Comparison of ENCODE assay signal across 15 cellular contexts in genomic region chr6:125142614-125143013, GRCh38. TPM values are rescaled to one million over a fixed set of nuclear protein-coding genes. Genes with fewer than 3 reads are reported as not detected.
DNase-seq lines count a peak whose midpoint lies in the region; TF ChIP-seq lines count a peak whose summit lies in the region.
"Had no signal": no experiment of that assay in that cellular context is flagged by ENCODE, and none has a peak within 500 bp of the region (broad histone marks: within the 10 kb centered on the region; RNA-seq: fewer than 3 reads in every experiment).

No MANE protein-coding gene starts in this region.

- H3K27me3 Mint-ChIP-seq in HFFc6 (ENCODE audit: insufficient read depth), result no peaks in the 10 kb centered on the region; the same call in 1 of the 2 replicates

- peak overlapping the region; percentile 54 to 56 for H3K27ac ChIP-seq in tibial artery
- H3K27ac ChIP-seq: PC-9, SJSA1 had no signal

- no peaks in the 10 kb centered on the region for H3K36me3 ChIP-seq in tibial artery
- H3K36me3 ChIP-seq: SJSA1 had no signal

- intact Hi-C loops in tibial artery (cut with DNase I; ENCODE audit: low total_unique reads), result no loop called here

- peaks cover 0 to 28% (median 12%) of the 10 kb centered on the region in 4 donors for H3K4me1 ChIP-seq in tibial artery

- no peak overlapping the region for H3K27ac Mint-ChIP-seq in HFFc6
- H3K27ac Mint-ChIP-seq: CD4-positive, CD25-positive, alpha-beta regulatory T cell; H9 had no signal

- TF ChIP-seq CTCF in HFFc6 (IDR thresholded peaks at IDR 0.05) (no peak), astrocyte of the cerebellum (IDR thresholded peaks at IDR 0.05; ENCODE audit: low read depth, low read length, missing control alignments) (no peak), fibroblast of villous mesenchyme (IDR thresholded peaks at IDR 0.05; ENCODE audit: insufficient read depth, low read depth, low read length) (no peak), tibial artery (IDR thresholded peaks at IDR 0.05) (no peak)

- H3K36me3 Mint-ChIP-seq in HFFc6 (ENCODE audit: low read depth), result no peaks in the 10 kb centered on the region
- H3K36me3 Mint-ChIP-seq: CD4-positive, CD25-positive, alpha-beta regulatory T cell; IgD-negative memory B cell had no signal

- peaks cover 27% of the 10 kb centered on the region for H3K4me1 Mint-ChIP-seq in HFFc6 (ENCODE audit: low read depth)
- H3K4me1 Mint-ChIP-seq: CD4-positive, CD25-positive, alpha-beta regulatory T cell; H9; IgD-negative memory B cell had no signal

- no peaks in the 10 kb centered on the region for H3K9me3 ChIP-seq in tibial artery
- H3K9me3 ChIP-seq: SJSA1 had no signal

- DNase-seq in HFFc6 (peak; percentile 27), astrocyte of the cerebellum (ENCODE audit: low read depth) (peak; percentile 24), fibroblast of villous mesenchyme (ENCODE audit: low read depth) (peak; percentile 3), tibial artery (no peak)
- no peak for DNase-seq in activated CD4-positive, alpha-beta T cell treated with anti-CD3 and anti-CD28 coated beads for 4 hours
- DNase-seq in stimulated activated CD4-positive, alpha-beta T cell treated with anti-CD3 and anti-CD28 coated beads, Interleukin-2, amount 100 ng/mL, for 24 hours, result no peak
- no peak for DNase-seq in activated naive CD4-positive, alpha-beta T cell treated with anti-CD3 and anti-CD28 coated beads, Interleukin-2, amount 50 U/mL, for 16 hours
- DNase-seq: AML-193; CD4-positive, CD25-positive, alpha-beta regulatory T cell; H9; NCI-H1417; NCI-H1930; PC-9 had no signal

- H3K4me3 ChIP-seq in astrocyte of the cerebellum (ENCODE audit: low read depth, low read length) (no peak overlapping the region), fibroblast of villous mesenchyme (ENCODE audit: low read depth, low read length) (no peak overlapping the region), tibial artery (no peak overlapping the region)
- H3K4me3 ChIP-seq: PC-9, SJSA1 had no signal

- H3K4me3 Mint-ChIP-seq in HFFc6, result no peak overlapping the region
- H3K4me3 Mint-ChIP-seq: CD4-positive, CD25-positive, alpha-beta regulatory T cell; H9; IgD-negative memory B cell had no signal

- in situ Hi-C loops in astrocyte of the cerebellum (cut with HindIII; ENCODE audit: low sequenced_read_pairs), result loop anchor here (25.0 kb wide), 1 partner anchor 620 kb away; no protein-coding TSS in a partner anchor

- no peaks in the 10 kb centered on the region for H3K27me3 ChIP-seq in tibial artery
- H3K27me3 ChIP-seq: SJSA1 had no signal

- no peaks in the 10 kb centered on the region for H3K9me3 Mint-ChIP-seq in HFFc6

RNA-seq across cellular contexts. Expression of gene TPD52L1, which starts 11.0 kb away (rescaled TPM):
- total RNA-seq in HFFc6 (2021; fragmentation: NEBNext Ultra II Directional; extraction: Animal tissue kit (Norgen Biotek cat#: 25700)), result 10 to 100 TPM; 11.0 to 36.8 (median 11.7) TPM
- total RNA-seq in fibroblast of villous mesenchyme, result 9.7 and 9.9 TPM in 2 replicates
- total RNA-seq: CD4-positive, CD25-positive, alpha-beta regulatory T cell had no signal

Comparison
In these comparisons a context has a peak if more than half of its experiments do, and no peak if none do; other contexts are left out.
1. DNase-seq: peak in HFFc6 (single experiment), astrocyte of the cerebellum (single experiment) and fibroblast of villous mesenchyme (single experiment); none in tibial artery (0 of 2), activated CD4-positive, alpha-beta T cell treated with anti-CD3 and anti-CD28 coated beads for 4 hours (0 of 2), stimulated activated CD4-positive, alpha-beta T cell treated with anti-CD3 and anti-CD28 coated beads, Interleukin-2, amount 100 ng/mL, for 24 hours (0 of 2) and activated naive CD4-positive, alpha-beta T cell treated with anti-CD3 and anti-CD28 coated beads, Interleukin-2, amount 50 U/mL, for 16 hours (single experiment).